Comparison of ENCODE assay signal across 1 cellular context in the genomic region with DNA sequence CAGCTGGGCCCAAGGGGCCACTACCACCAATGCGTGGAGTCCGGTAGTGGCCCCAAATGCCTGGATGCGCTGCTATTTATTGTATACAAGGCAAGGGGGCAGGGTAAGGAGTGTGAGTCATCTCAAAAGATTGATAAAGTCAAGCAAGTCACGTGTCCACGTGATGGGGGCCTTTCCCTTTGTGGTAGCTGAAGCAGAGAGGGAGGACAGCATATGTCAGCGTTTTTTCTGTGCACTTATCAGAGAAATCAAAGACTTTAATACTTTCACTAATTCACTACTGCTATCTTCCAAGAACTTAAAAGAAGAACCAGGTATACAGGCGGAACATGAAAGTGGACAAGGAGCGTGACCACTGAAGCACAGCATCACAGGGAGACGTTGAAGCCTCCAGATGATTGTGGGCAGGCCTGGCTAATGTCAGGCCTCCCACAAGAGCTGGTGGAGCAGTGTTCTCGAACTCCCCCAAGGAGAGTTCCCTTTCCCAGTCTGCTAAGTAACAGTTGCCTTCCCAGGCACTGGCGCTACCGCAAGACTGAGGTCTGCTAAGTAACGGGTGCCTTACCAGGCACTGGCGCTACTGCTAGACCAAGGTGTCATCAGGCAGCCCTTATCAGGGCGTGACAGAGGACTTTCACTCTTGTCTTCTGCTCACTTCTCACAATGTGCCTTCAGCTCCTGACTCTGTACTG.
TF ChIP-seq lines count a peak whose summit lies in the region.

No MANE protein-coding gene starts in this region.

TF ChIP-seq in IMR-90, 13 proteins besides CTCF, POLR2A, EP300 and RAD21 (continued from another document):
- TF ChIP-seq MXI1 (IDR thresholded peaks at IDR 0.05; ENCODE audit: borderline replicate concordance, low read depth, low read length), result no peak
- no peak for TF ChIP-seq FOS (IDR thresholded peaks at IDR 0.05; ENCODE audit: low read depth, low read length)
- no peak for TF ChIP-seq NFE2L2 (IDR thresholded peaks at IDR 0.05; ENCODE audit: low read depth, low read length)
- peak; percentile 68; the same call in 1 of the 2 replicates for TF ChIP-seq BHLHE40 (IDR thresholded peaks at IDR 0.05; ENCODE audit: low read depth, low read length)
- no peak for TF ChIP-seq SMC3 (IDR thresholded peaks at IDR 0.05; ENCODE audit: low read depth, low read length)
- TF ChIP-seq MAZ (IDR thresholded peaks at IDR 0.05; ENCODE audit: borderline replicate concordance, low read depth, low read length), result no peak
- TF ChIP-seq, protein P1, sequence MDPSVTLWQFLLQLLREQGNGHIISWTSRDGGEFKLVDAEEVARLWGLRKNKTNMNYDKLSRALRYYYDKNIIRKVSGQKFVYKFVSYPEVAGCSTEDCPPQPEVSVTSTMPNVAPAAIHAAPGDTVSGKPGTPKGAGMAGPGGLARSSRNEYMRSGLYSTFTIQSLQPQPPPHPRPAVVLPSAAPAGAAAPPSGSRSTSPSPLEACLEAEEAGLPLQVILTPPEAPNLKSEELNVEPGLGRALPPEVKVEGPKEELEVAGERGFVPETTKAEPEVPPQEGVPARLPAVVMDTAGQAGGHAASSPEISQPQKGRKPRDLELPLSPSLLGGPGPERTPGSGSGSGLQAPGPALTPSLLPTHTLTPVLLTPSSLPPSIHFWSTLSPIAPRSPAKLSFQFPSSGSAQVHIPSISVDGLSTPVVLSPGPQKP (IDR thresholded peaks at IDR 0.05; ENCODE audit: borderline replicate concordance, low read depth, low read length), result no peak
- TF ChIP-seq CEBPB (IDR thresholded peaks at IDR 0.05; ENCODE audit: low read depth, low read length), result no peak
- TF ChIP-seq, protein P2, sequence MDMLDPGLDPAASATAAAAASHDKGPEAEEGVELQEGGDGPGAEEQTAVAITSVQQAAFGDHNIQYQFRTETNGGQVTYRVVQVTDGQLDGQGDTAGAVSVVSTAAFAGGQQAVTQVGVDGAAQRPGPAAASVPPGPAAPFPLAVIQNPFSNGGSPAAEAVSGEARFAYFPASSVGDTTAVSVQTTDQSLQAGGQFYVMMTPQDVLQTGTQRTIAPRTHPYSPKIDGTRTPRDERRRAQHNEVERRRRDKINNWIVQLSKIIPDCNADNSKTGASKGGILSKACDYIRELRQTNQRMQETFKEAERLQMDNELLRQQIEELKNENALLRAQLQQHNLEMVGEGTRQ (IDR thresholded peaks at IDR 0.05; ENCODE audit: low read depth, low read length), result peak; percentile 66
- no peak for TF ChIP-seq RCOR1 (IDR thresholded peaks at IDR 0.05; ENCODE audit: insufficient replicate concordance, low read length)
